In genomic region chr17:77206557-77206956, GRCh38 we compare ENCODE assay signal across 18 cellular contexts.
A peak's percentile ranks its signal among the peaks of the same experiment; 100 is the strongest.
DNase-seq lines count a peak whose midpoint lies in the region; ATAC-seq and TF ChIP-seq lines count a peak whose summit lies in the region.
"Had no signal": no experiment of that assay in that cellular context is flagged by ENCODE, and none has a peak within 500 bp of the region (broad histone marks: within the 10 kb centered on the region; RNA-seq: fewer than 3 reads in every experiment).

No MANE protein-coding gene starts in this region.

- no peak for TF ChIP-seq CTCF in neural crest cell (conservative IDR thresholded peaks at IDR 0.05)

- H3K4me1 Mint-ChIP-seq in neural crest cell: peaks cover 32% of the 10 kb centered on the region
- H3K4me1 Mint-ChIP-seq: CD8-positive, alpha-beta memory T cell had no signal

- H3K27ac Mint-ChIP-seq in neural crest cell (ENCODE audit: unreplicated experiment): peak overlapping the region; percentile 52
- H3K27ac Mint-ChIP-seq: stimulated activated naive CD8-positive, alpha-beta T cell treated with anti-CD3 and anti-CD28 coated beads, Interleukin-15, Interleukin-2, amounts not matched to agents 100 ng/mL and 50 ng/mL, for 24 hours had no signal

- no peaks in the 10 kb centered on the region for H3K27me3 Mint-ChIP-seq in neural crest cell (ENCODE audit: low read depth)
- H3K27me3 Mint-ChIP-seq: CD8-positive, alpha-beta memory T cell; stimulated activated naive CD8-positive, alpha-beta T cell treated with anti-CD3 and anti-CD28 coated beads, Interleukin-15, Interleukin-2, amounts not matched to agents 100 ng/mL and 50 ng/mL, for 24 hours had no signal

- H3K36me3 Mint-ChIP-seq in neural crest cell (ENCODE audit: low read depth): peaks cover 23% of the 10 kb centered on the region

- no peak overlapping the region for H3K4me3 Mint-ChIP-seq in neural crest cell
- H3K4me3 Mint-ChIP-seq: CD8-positive, alpha-beta memory T cell; stimulated activated naive CD8-positive, alpha-beta T cell treated with anti-CD3 and anti-CD28 coated beads, Interleukin-15, Interleukin-2, amounts not matched to agents 100 ng/mL and 50 ng/mL, for 24 hours had no signal

- H3K9me3 Mint-ChIP-seq in neural crest cell: no peaks in the 10 kb centered on the region
- H3K9me3 Mint-ChIP-seq: CD8-positive, alpha-beta memory T cell; stimulated activated naive CD8-positive, alpha-beta T cell treated with anti-CD3 and anti-CD28 coated beads, Interleukin-15, Interleukin-2, amounts not matched to agents 100 ng/mL and 50 ng/mL, for 24 hours had no signal

- peak; percentile 40 for DNase-seq in GDM1 (lab: John Stamatoyannopoulos, UW)
- peak; percentile 14 to 51 for DNase-seq in NOMO-1 (lab: John Stamatoyannopoulos, UW; ENCODE audit: unreplicated experiment in 2 of 2)
- peak; percentile 92 for DNase-seq in dermis blood vessel endothelial cell
- DNase-seq in neural crest cell (ENCODE audit: low read depth, low spot score): no peak
- no peak for DNase-seq in SW 1271 (lab: John Stamatoyannopoulos, UW)
- no peak for DNase-seq in stimulated activated naive CD4-positive, alpha-beta T cell treated with Interleukin-2 at 50 U/mL for 16 hours (lab: John Stamatoyannopoulos, UW)
- no peak for DNase-seq in germinal center (ENCODE audit: low spot score)
- DNase-seq: activated CD4-positive, alpha-beta T cell treated with anti-CD3 and anti-CD28 coated beads for 48 hours; activated gamma-delta T cell treated with Interleukin-2 at 50 U/mL for 16 hours; CD8-positive, alpha-beta memory T cell; effector memory CD4-positive, alpha-beta T cell; foreskin keratinocyte; H7; islet precursor cell; MG63; T-helper 1 cell had no signal

- ATAC-seq in GM19324 (IDR thresholded peaks at IDR 0.05; ENCODE audit: low FRiP score, unreplicated experiment): no peak
- ATAC-seq: foreskin keratinocyte had no signal

Comparison
In these comparisons a context has a peak if more than half of its experiments do, and no peak if none do; other contexts are left out.
1. DNase-seq: peak in GDM1 (single experiment), NOMO-1 (2 of 2) and dermis blood vessel endothelial cell (single experiment); none in neural crest cell (single experiment), SW 1271 (0 of 2), stimulated activated naive CD4-positive, alpha-beta T cell treated with Interleukin-2 at 50 U/mL for 16 hours (single experiment) and germinal center (single experiment).